Comparison of ENCODE assay signal across 25 cellular contexts in genomic region chr1:7558481-7558880, GRCh38.
"Had no signal": no experiment of that assay in that cellular context is flagged by ENCODE, and none has a peak within 500 bp of the region (broad histone marks: within the 10 kb centered on the region; RNA-seq: fewer than 3 reads in every experiment).

No MANE protein-coding gene starts in this region.

- H3K4me1 Mint-ChIP-seq: activated CD4-positive, alpha-beta T cell treated with anti-CD3 and anti-CD28 coated beads, Interleukin-2, amount 10 ng/mL, durations not matched to agents 7 days and 5 days; IgD-negative memory B cell; T-cell had no signal

- DNase-seq: activated CD4-positive, alpha-beta memory T cell treated with anti-CD3 and anti-CD28 coated beads for 36 hours; activated CD4-positive, alpha-beta T cell treated with anti-CD3 and anti-CD28 coated beads, Interleukin-2, amount 10 ng/mL, durations not matched to agents 7 days and 5 days; activated CD4-positive, CD25-positive, alpha-beta regulatory T cell; activated CD8-positive, alpha-beta memory T cell treated with anti-CD3 and anti-CD28 coated beads for 24 hours; activated naive CD4-positive, alpha-beta T cell treated with Interleukin-2 at 50 U/mL for 16 hours; activated naive CD8-positive, alpha-beta T cell treated with anti-CD3 and anti-CD28 coated beads, Interleukin-2, amount 50 U/mL, for 24 hours; activated T-cell treated with anti-CD3 and anti-CD28 coated beads, Interleukin-2, amount 50 U/mL, for 4 hours; amniotic stem cell; body of pancreas; KG1; NCI-H1048; NCI-H1417; NCI-H1930; NCI-H2171; NCI-H2227 treated with DMSO at 0.1 percent for 48 hours; NCI-H446 treated with DMSO at 0.1 percent for 48 hours; NCI-H524 treated with DMSO at 0.1 percent for 48 hours; NCI-H748 treated with DMSO at 0.1 percent for 48 hours; T-cell; T-helper 2 cell; T1000 had no signal

- H3K9me3 Mint-ChIP-seq: activated CD4-positive, alpha-beta memory T cell treated with anti-CD3 and anti-CD28 coated beads for 36 hours; activated CD4-positive, alpha-beta T cell treated with anti-CD3 and anti-CD28 coated beads, Interleukin-2, amount 10 ng/mL, durations not matched to agents 7 days and 5 days; activated naive CD4-positive, alpha-beta T cell treated with anti-CD3 and anti-CD28 coated beads, Interleukin-2, amount 50 U/mL, for 72 hours; activated naive CD8-positive, alpha-beta T cell treated with anti-CD3 and anti-CD28 coated beads, Interleukin-2, amount 50 U/mL, for 24 hours; activated T-cell treated with anti-CD3 and anti-CD28 coated beads, Interleukin-2, amount 50 U/mL, for 4 hours; T-cell had no signal

- H3K9me3 ChIP-seq: ascending aorta, body of pancreas, SJCRH30 had no signal

- H3K27ac Mint-ChIP-seq: activated CD4-positive, alpha-beta memory T cell treated with anti-CD3 and anti-CD28 coated beads for 36 hours; activated CD4-positive, alpha-beta T cell treated with anti-CD3 and anti-CD28 coated beads, Interleukin-2, amount 10 ng/mL, durations not matched to agents 7 days and 5 days; activated naive CD4-positive, alpha-beta T cell treated with anti-CD3 and anti-CD28 coated beads, Interleukin-2, amount 50 U/mL, for 72 hours; activated naive CD8-positive, alpha-beta T cell treated with anti-CD3 and anti-CD28 coated beads, Interleukin-2, amount 50 U/mL, for 24 hours; IgD-negative memory B cell; T-cell had no signal

- H3K4me3 Mint-ChIP-seq: activated CD4-positive, alpha-beta memory T cell treated with anti-CD3 and anti-CD28 coated beads for 36 hours; activated CD4-positive, alpha-beta T cell treated with anti-CD3 and anti-CD28 coated beads, Interleukin-2, amount 10 ng/mL, durations not matched to agents 7 days and 5 days; activated naive CD8-positive, alpha-beta T cell treated with anti-CD3 and anti-CD28 coated beads, Interleukin-2, amount 50 U/mL, for 24 hours; activated T-cell treated with anti-CD3 and anti-CD28 coated beads, Interleukin-2, amount 50 U/mL, for 4 hours; IgD-negative memory B cell; T-cell had no signal

- H3K27me3 ChIP-seq: ascending aorta, body of pancreas had no signal

- H3K36me3 ChIP-seq: ascending aorta, SJCRH30 had no signal

- H3K36me3 Mint-ChIP-seq: activated CD4-positive, alpha-beta memory T cell treated with anti-CD3 and anti-CD28 coated beads for 36 hours; activated naive CD4-positive, alpha-beta T cell treated with anti-CD3 and anti-CD28 coated beads, Interleukin-2, amount 50 U/mL, for 72 hours; T-cell had no signal

- H3K4me3 ChIP-seq: body of pancreas, SJCRH30 had no signal

- H3K27ac ChIP-seq: ascending aorta, body of pancreas, SJCRH30 had no signal

- H3K4me1 ChIP-seq: body of pancreas had no signal
